17 cellular contexts compared by ENCODE assay signal in the genomic region with DNA sequence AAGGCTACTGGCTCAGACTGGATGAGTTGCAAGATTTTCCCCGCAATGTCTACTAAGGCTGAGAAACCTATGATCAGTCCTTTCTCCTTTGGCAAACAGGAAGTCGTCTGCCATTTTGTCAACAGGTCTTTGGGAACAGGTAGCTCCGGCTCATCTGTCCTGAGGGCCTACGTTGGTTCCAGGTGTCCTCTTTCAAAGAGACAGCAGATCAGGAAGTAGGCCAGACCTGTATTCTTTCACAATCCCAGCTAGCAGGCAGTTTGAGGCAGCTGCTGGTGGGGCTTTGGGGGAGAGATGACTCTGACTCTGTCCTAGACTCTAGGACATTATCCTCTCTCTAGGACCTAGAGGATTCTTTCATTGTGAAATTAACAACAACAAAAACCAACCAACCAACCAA.
DNase-seq lines count a peak whose midpoint lies in the region; ATAC-seq and TF ChIP-seq lines count a peak whose summit lies in the region.
"Had no signal": no experiment of that assay in that cellular context is flagged by ENCODE, and none has a peak within 500 bp of the region (broad histone marks: within the 10 kb centered on the region; RNA-seq: fewer than 3 reads in every experiment).

No MANE protein-coding gene starts in this region.

- no peak overlapping the region for H3K4me3 ChIP-seq in RWPE2 (ENCODE audit: severe bottlenecking)
- H3K4me3 ChIP-seq in effector memory CD4-positive, alpha-beta T cell (ENCODE audit: insufficient read depth, low read depth, low read length, poor library complexity, severe bottlenecking) = no peak overlapping the region
- H3K4me3 ChIP-seq: SJCRH30 had no signal

- no peaks in the 10 kb centered on the region for H3K27me3 ChIP-seq in RWPE2 (ENCODE audit: insufficient read depth, poor library complexity, severe bottlenecking)
- H3K27me3 ChIP-seq in effector memory CD4-positive, alpha-beta T cell (replicated peaks; ENCODE audit: control insufficient read depth, insufficient read depth, low read length, poor library complexity, severe bottlenecking) = no peaks in the 10 kb centered on the region
- H3K27me3 ChIP-seq: SJCRH30 had no signal

- peaks cover 12% of the 10 kb centered on the region for H3K4me1 ChIP-seq in RWPE2 (ENCODE audit: insufficient read depth, poor library complexity, severe bottlenecking)
- H3K4me1 ChIP-seq in effector memory CD4-positive, alpha-beta T cell (ENCODE audit: control insufficient read depth, insufficient read depth, low read length, poor library complexity, severe bottlenecking) = no peaks in the 10 kb centered on the region

- no peak overlapping the region for H3K4me3 Mint-ChIP-seq in nephron progenitor cell
- H3K4me3 Mint-ChIP-seq: B cell; CD4-positive, alpha-beta T cell had no signal

- H3K36me3 Mint-ChIP-seq in nephron progenitor cell (ENCODE audit: low read depth) = peaks cover 59% of the 10 kb centered on the region

- H3K9me3 ChIP-seq in RWPE2 (ENCODE audit: severe bottlenecking) = no peaks in the 10 kb centered on the region
- no peaks in the 10 kb centered on the region for H3K9me3 ChIP-seq in effector memory CD4-positive, alpha-beta T cell (ENCODE audit: control insufficient read depth, low read length)
- H3K9me3 ChIP-seq: SJCRH30 had no signal

- H3K27ac Mint-ChIP-seq in nephron progenitor cell = peak overlapping the region; percentile 52
- H3K27ac Mint-ChIP-seq: B cell; CD4-positive, alpha-beta T cell had no signal

- TF ChIP-seq CTCF in RWPE2 (IDR thresholded peaks at IDR 0.05; ENCODE audit: poor library complexity, severe bottlenecking) (no peak), nephron progenitor cell (IDR thresholded peaks at IDR 0.05) (no peak), GM13976 (IDR thresholded peaks at IDR 0.05; ENCODE audit: borderline replicate concordance, control extremely low read depth, extremely low read depth, insufficient read depth, missing control alignments) (no peak)

- H3K27ac ChIP-seq in RWPE2 (ENCODE audit: poor library complexity, severe bottlenecking) = peak overlapping the region; percentile 15
- no peak overlapping the region for H3K27ac ChIP-seq in effector memory CD4-positive, alpha-beta T cell (ENCODE audit: insufficient read depth, low read length, poor library complexity, severe bottlenecking)
- H3K27ac ChIP-seq: SJCRH30 had no signal

- no peak for ATAC-seq in RWPE2 (ENCODE audit: low read depth)

- peaks cover 50% of the 10 kb centered on the region for H3K36me3 ChIP-seq in RWPE2 (ENCODE audit: low read depth)
- H3K36me3 ChIP-seq in effector memory CD4-positive, alpha-beta T cell (ENCODE audit: control insufficient read depth, insufficient read depth, low read length) = no peaks in the 10 kb centered on the region

- peaks cover 2% of the 10 kb centered on the region for H3K27me3 Mint-ChIP-seq in nephron progenitor cell (ENCODE audit: low read depth, poor library complexity)
- H3K27me3 Mint-ChIP-seq: CD4-positive, alpha-beta T cell had no signal

- in situ Hi-C loops in GM13976 (cut with MboI; ENCODE audit: low sequenced_read_pairs, unreplicated experiment) = no loop called here

- H3K9me3 Mint-ChIP-seq in nephron progenitor cell = no peaks in the 10 kb centered on the region
- H3K9me3 Mint-ChIP-seq: CD4-positive, alpha-beta T cell had no signal

- DNase-seq in DMS53 (lab: John Stamatoyannopoulos, UW) (peak; percentile 80), NCI-H146 treated with DMSO at 0.1 percent for 48 hours (lab: John Stamatoyannopoulos, UW; ENCODE audit: unreplicated experiment) (peak; percentile 29), RWPE2 (ENCODE audit: low spot score) (no peak), nephron progenitor cell (no peak), GM13976 (ENCODE audit: low spot score) (no peak), NCI-H128 (lab: John Stamatoyannopoulos, UW; ENCODE audit: unreplicated experiment) (no peak)
- no peak for DNase-seq in effector memory CD4-positive, alpha-beta T cell
- DNase-seq: Calu3; CD4-positive, alpha-beta T cell; DND-41; GDM1; H7; NCI-H1105; NCI-H187 treated with DMSO at 0.1 percent for 48 hours; SJCRH30; T-helper 2 cell had no signal

- H3K4me1 Mint-ChIP-seq in nephron progenitor cell = peaks cover 15% of the 10 kb centered on the region

Comparison
In these comparisons a context has a peak if more than half of its experiments do, and no peak if none do; other contexts are left out.
1. DNase-seq: peak in DMS53 (single experiment) and NCI-H146 treated with DMSO at 0.1 percent for 48 hours (single experiment); none in RWPE2 (single experiment), nephron progenitor cell (single experiment), GM13976 (single experiment), NCI-H128 (single experiment) and effector memory CD4-positive, alpha-beta T cell (0 of 3).